Comparison of ENCODE assay signal across 6 cellular contexts in genomic region chr19:55578761-55579747, GRCh38.
DNase-seq lines count a peak whose midpoint lies in the region; TF ChIP-seq lines count a peak whose summit lies in the region.

No MANE protein-coding gene starts in this region.

- no peaks in the 10 kb centered on the region for H3K9me3 ChIP-seq in iPS-15b (ENCODE audit: control insufficient read depth, insufficient read depth, low read length)

- POLR2A ChIA-PET in AG04449 (lab: Yijun Ruan, JAX): no interaction called here
- POLR2A ChIA-PET in RWPE1 (lab: Yijun Ruan, JAX; ENCODE audit: low non-redundant PET): interaction anchor here (0.6 kb wide), 1 partner anchor 299 kb away, joined by 3 read pairs; the partner anchor contains the start of gene HSPBP1
- POLR2A ChIA-PET in HEK293T (lab: Yijun Ruan, JAX): no interaction called here

- CTCF ChIA-PET in AG04449 (lab: Yijun Ruan, JAX) (interaction anchor here (1.2 kb wide), 1 partner anchor 63 kb away, joined by 4 read pairs; no protein-coding TSS in a partner anchor), RWPE1 (lab: Yijun Ruan, JAX) (no interaction called here), HEK293T (lab: Yijun Ruan, JAX) (no interaction called here)

- H3K4me3 ChIP-seq in AG04449 (ENCODE audit: low read depth, low read length) (peak overlapping the region; percentile 96), iPS-15b (ENCODE audit: low read depth, low read length) (peak overlapping the region; percentile 86)

- no peaks in the 10 kb centered on the region for H3K27me3 ChIP-seq in iPS-15b (ENCODE audit: control insufficient read depth, insufficient read depth, low read length)

- H3K36me3 ChIP-seq in iPS-15b (ENCODE audit: control insufficient read depth, insufficient read depth, low read length): peaks cover 21% of the 10 kb centered on the region

- TF ChIP-seq CTCF in AG04449 (IDR thresholded peaks at IDR 0.05; ENCODE audit: insufficient read depth, low read length, missing control alignments): no peak
- no peak for TF ChIP-seq CTCF in RWPE1 (conservative IDR thresholded peaks at IDR 0.05; ENCODE audit: low read depth)

- H3K9ac ChIP-seq in iPS-15b (ENCODE audit: low read depth, low read length): peak overlapping the region; percentile 79

- H3K4me1 ChIP-seq in iPS-15b (ENCODE audit: control insufficient read depth, insufficient read depth, low read length): peaks cover 5% of the 10 kb centered on the region

- peak overlapping the region; percentile 87 for H3K27ac ChIP-seq in RWPE1

- DNase-seq in AG04449 (ENCODE audit: low read depth, low spot score): no peak
- DNase-seq in RWPE1 (ENCODE audit: low spot score): no peak
- DNase-seq in DMS53 (lab: John Stamatoyannopoulos, UW): no peak
- DNase-seq in HEK293T (ENCODE audit: extremely low spot score): no peak
- DNase-seq in AG20443 (ENCODE audit: low spot score): no peak

TF ChIP-seq in HEK293T, 16 proteins besides CTCF, POLR2A, EP300 and RAD21:
- no peak for TF ChIP-seq BHLHE40 (IDR thresholded peaks at IDR 0.05; ENCODE audit: borderline replicate concordance)
- TF ChIP-seq SUZ12 (IDR thresholded peaks at IDR 0.05): no peak
- no peak for TF ChIP-seq TARDBP (IDR thresholded peaks at IDR 0.05)
- TF ChIP-seq CTBP1 (IDR thresholded peaks at IDR 0.05; ENCODE audit: borderline replicate concordance): no peak
- no peak for TF ChIP-seq ARNT (IDR thresholded peaks at IDR 0.05)
- TF ChIP-seq FOXM1 (IDR thresholded peaks at IDR 0.05; ENCODE audit: borderline replicate concordance): no peak
- no peak for TF ChIP-seq ELF4 (IDR thresholded peaks at IDR 0.05)
- TF ChIP-seq L3MBTL2 (conservative IDR thresholded peaks at IDR 0.05): no peak
- TF ChIP-seq HDGF (IDR thresholded peaks at IDR 0.05; ENCODE audit: borderline replicate concordance): no peak
- no peak for TF ChIP-seq SP1 (IDR thresholded peaks at IDR 0.05)
- TF ChIP-seq LEF1 (IDR thresholded peaks at IDR 0.05; ENCODE audit: borderline replicate concordance): no peak
- no peak for TF ChIP-seq ZNF384 (IDR thresholded peaks at IDR 0.05)
- TF ChIP-seq NFRKB (IDR thresholded peaks at IDR 0.05): no peak
- TF ChIP-seq FOXA1 (IDR thresholded peaks at IDR 0.05): no peak
- no peak for TF ChIP-seq FOXK2 (IDR thresholded peaks at IDR 0.05)
- no peak for TF ChIP-seq PKNOX1 (IDR thresholded peaks at IDR 0.05)
